18 cellular contexts compared by ENCODE assay signal in genomic region chr1:107389410-107390075, GRCh38.
A peak's percentile ranks its signal among the peaks of the same experiment; 100 is the strongest.
DNase-seq lines count a peak whose midpoint lies in the region; ATAC-seq and TF ChIP-seq lines count a peak whose summit lies in the region.
"Had no signal": no experiment of that assay in that cellular context is flagged by ENCODE, and none has a peak within 500 bp of the region (broad histone marks: within the 10 kb centered on the region; RNA-seq: fewer than 3 reads in every experiment).

No MANE protein-coding gene starts in this region.

- H3K4me1 Mint-ChIP-seq in HFFc6 (ENCODE audit: low read depth), result no peaks in the 10 kb centered on the region

- no peak overlapping the region for H3K4me3 Mint-ChIP-seq in HFFc6
- H3K4me3 Mint-ChIP-seq: brain had no signal

- H3K9me3 ChIP-seq in BE2C, result no peaks in the 10 kb centered on the region
- H3K9me3 ChIP-seq: gastrocnemius medialis, thyroid gland had no signal

- intact Hi-C loops in dorsolateral prefrontal cortex (cut with DNase I), result no loop called here

- no peaks in the 10 kb centered on the region for H3K36me3 Mint-ChIP-seq in HFFc6 (ENCODE audit: low read depth)
- H3K36me3 Mint-ChIP-seq: brain had no signal

- no peak overlapping the region for H3K4me3 ChIP-seq in BE2C (ENCODE audit: low read depth, low read length)
- H3K4me3 ChIP-seq in fibroblast of villous mesenchyme (ENCODE audit: low read depth, low read length), result no peak overlapping the region
- H3K4me3 ChIP-seq in dorsolateral prefrontal cortex, result no peak overlapping the region
- H3K4me3 ChIP-seq: gastrocnemius medialis, thyroid gland had no signal

- ATAC-seq in GM19455 (IDR thresholded peaks at IDR 0.05; ENCODE audit: unreplicated experiment) (peak; percentile 80), HG03432 (IDR thresholded peaks at IDR 0.05; ENCODE audit: unreplicated experiment) (peak; percentile 87)
- ATAC-seq: gastrocnemius medialis, Panc1 had no signal

- peaks cover 27% of the 10 kb centered on the region for H3K9me3 Mint-ChIP-seq in HFFc6
- H3K9me3 Mint-ChIP-seq: brain had no signal

- 0 out of 2 replicates have a peak, but pooled peaks have one; percentile 2 for TF ChIP-seq CTCF in BE2C (IDR thresholded peaks at IDR 0.05; ENCODE audit: low read depth, low read length)
- no peak for TF ChIP-seq CTCF in fibroblast of villous mesenchyme (IDR thresholded peaks at IDR 0.05; ENCODE audit: insufficient read depth, low read depth, low read length)
- no peak for TF ChIP-seq CTCF in HFFc6 (IDR thresholded peaks at IDR 0.05)
- no peak for TF ChIP-seq CTCF in dorsolateral prefrontal cortex (IDR thresholded peaks at IDR 0.05 in 54 of 56, conservative IDR thresholded peaks at IDR 0.05 in 2 of 56; ENCODE audit: low read depth in 1 of 56, partially characterized antibody in 56 of 56)

- no peak for DNase-seq in BE2C
- peak; percentile 45 for DNase-seq in fibroblast of villous mesenchyme (ENCODE audit: low read depth)
- no peak for DNase-seq in HFFc6
- DNase-seq in dorsolateral prefrontal cortex, result no peak
- no peak for DNase-seq in cortex of kidney (lab: John Stamatoyannopoulos, UW)
- DNase-seq in NCI-H82 treated with DMSO at 0.1 percent for 48 hours (lab: John Stamatoyannopoulos, UW; ENCODE audit: unreplicated experiment), result no peak
- DNase-seq: activated naive CD4-positive, alpha-beta T cell treated with Interleukin-2 at 50 U/mL for 16 hours; DMS53; gastrocnemius medialis; midbrain; NCI-H1436; NCI-H510A treated with DMSO at 0.1 percent for 48 hours; thyroid gland had no signal

- no peaks in the 10 kb centered on the region for H3K4me1 ChIP-seq in BE2C
- H3K4me1 ChIP-seq: gastrocnemius medialis, parathyroid adenoma, thyroid gland had no signal

- no peak overlapping the region; the same call in 1 of the 2 replicates for H3K27ac Mint-ChIP-seq in HFFc6

- H3K27me3 Mint-ChIP-seq in HFFc6 (ENCODE audit: insufficient read depth), result no peaks in the 10 kb centered on the region

- H3K36me3 ChIP-seq in BE2C, result no peaks in the 10 kb centered on the region
- H3K36me3 ChIP-seq: gastrocnemius medialis, thyroid gland had no signal

- H3K27ac ChIP-seq in dorsolateral prefrontal cortex, result no peak overlapping the region
- H3K27ac ChIP-seq: gastrocnemius medialis, parathyroid adenoma, thyroid gland had no signal

- H3K27me3 ChIP-seq in BE2C (no peaks in the 10 kb centered on the region), dorsolateral prefrontal cortex (no peaks in the 10 kb centered on the region)
- H3K27me3 ChIP-seq: gastrocnemius medialis, thyroid gland had no signal
